ENCODE assay signal across 11 cellular contexts in genomic region chr19:15640294-15640903, GRCh38. TPM values are rescaled to one million over a fixed set of nuclear protein-coding genes. Genes with fewer than 3 reads are reported as not detected.
A peak's percentile ranks its signal among the peaks of the same experiment; 100 is the strongest.
DNase-seq lines count a peak whose midpoint lies in the region; ATAC-seq and TF ChIP-seq lines count a peak whose summit lies in the region.
"Had no signal": no experiment of that assay in that cellular context is flagged by ENCODE, and none has a peak within 500 bp of the region (broad histone marks: within the 10 kb centered on the region; RNA-seq: fewer than 3 reads in every experiment).

TSS of gene CYP4F3 (plus strand) at chr19:15640897. CDS start at chr19:15641416, 519 bp downstream.

- DNase-seq in NCI-H146 (lab: John Stamatoyannopoulos, UW) (peak; percentile 7), NCI-H146 treated with DMSO at 0.1 percent for 48 hours (lab: John Stamatoyannopoulos, UW; ENCODE audit: unreplicated experiment) (no peak), SHP77 treated with DMSO at 0.1 percent for 48 hours (lab: John Stamatoyannopoulos, UW) (peak; percentile 58), inferior parietal cortex (ENCODE audit: extremely low spot score) (peak; percentile 63), thyroid gland (peak; percentile 68 to 75), GOT3 (lab: John Stamatoyannopoulos, UW) (no peak)
- DNase-seq in activated CD4-positive, alpha-beta T cell treated with anti-CD3 and anti-CD28 coated beads, Interleukin-2, amount 50 U/mL, for 48 hours: no peak
- DNase-seq: activated CD8-positive, alpha-beta T cell treated with anti-CD3 and anti-CD28 coated beads for 36 hours; NCI-H2227 treated with DMSO at 0.1 percent for 48 hours had no signal

- no peak within 1 kb of the TSS for H3K4me3 Mint-ChIP-seq in stimulated activated memory B cell treated with anti-CD40 and anti-IgM and Interleukin-4, amounts not matched to agents 10 μg/mL and 1 μg/mL and 100 μg/mL, for 72 hours
- H3K4me3 Mint-ChIP-seq: activated CD8-positive, alpha-beta T cell treated with anti-CD3 and anti-CD28 coated beads for 36 hours; dendritic cell treated with granulocyte-macrophage colony-stimulating factor and Interleukin-4, amounts not matched to agents 40 ng/mL and 50 ng/mL, for 4 days had no signal

- H3K4me3 ChIP-seq in thyroid gland (replicated peaks in 1 of 3): no peak within 1 kb of the TSS

- H3K27ac ChIP-seq in thyroid gland: no peak within 1 kb of the TSS

- H3K4me1 ChIP-seq in thyroid gland: no peaks in the 10 kb centered on the region

- peaks cover 13% of the 10 kb centered on the region for H3K9me3 Mint-ChIP-seq in stimulated activated memory B cell treated with anti-CD40 and anti-IgM and Interleukin-4, amounts not matched to agents 10 μg/mL and 1 μg/mL and 100 μg/mL, for 72 hours
- H3K9me3 Mint-ChIP-seq: activated CD8-positive, alpha-beta T cell treated with anti-CD3 and anti-CD28 coated beads for 36 hours; dendritic cell treated with granulocyte-macrophage colony-stimulating factor and Interleukin-4, amounts not matched to agents 40 ng/mL and 50 ng/mL, for 4 days had no signal

- 45 to 59% methylated on average over 4 to 5 of the region's 6 CpGs for WGBS in thyroid gland, 2 donors

- no peaks in the 10 kb centered on the region for H3K27me3 ChIP-seq in thyroid gland

- H3K4me1 Mint-ChIP-seq in stimulated activated memory B cell treated with anti-CD40 and anti-IgM and Interleukin-4, amounts not matched to agents 10 μg/mL and 1 μg/mL and 100 μg/mL, for 72 hours: peaks cover 30% of the 10 kb centered on the region

- ATAC-seq in stimulated activated memory B cell treated with anti-CD40 and anti-IgM and Interleukin-4, amounts not matched to agents 10 μg/mL and 1 μg/mL and 100 μg/mL, for 72 hours: no peak
- ATAC-seq: activated CD8-positive, alpha-beta T cell treated with anti-CD3 and anti-CD28 coated beads for 36 hours had no signal

- H3K9me3 ChIP-seq in thyroid gland: no peaks in the 10 kb centered on the region

- intact Hi-C loops in thyroid gland (cut with DNase I): no loop called here

- peaks cover 26% of the 10 kb centered on the region for H3K27me3 Mint-ChIP-seq in stimulated activated memory B cell treated with anti-CD40 and anti-IgM and Interleukin-4, amounts not matched to agents 10 μg/mL and 1 μg/mL and 100 μg/mL, for 72 hours
- H3K27me3 Mint-ChIP-seq: dendritic cell treated with granulocyte-macrophage colony-stimulating factor and Interleukin-4, amounts not matched to agents 40 ng/mL and 50 ng/mL, for 4 days had no signal

- H3K36me3 ChIP-seq in thyroid gland: no peaks in the 10 kb centered on the region

- no peak for TF ChIP-seq CTCF in thyroid gland (IDR thresholded peaks at IDR 0.05)

- no peaks in the 10 kb centered on the region for H3K36me3 Mint-ChIP-seq in stimulated activated memory B cell treated with anti-CD40 and anti-IgM and Interleukin-4, amounts not matched to agents 10 μg/mL and 1 μg/mL and 100 μg/mL, for 72 hours

- no peak for TF ChIP-seq POLR2A in thyroid gland (IDR thresholded peaks at IDR 0.05)

- no peak within 1 kb of the TSS for H3K27ac Mint-ChIP-seq in stimulated activated memory B cell treated with anti-CD40 and anti-IgM and Interleukin-4, amounts not matched to agents 10 μg/mL and 1 μg/mL and 100 μg/mL, for 72 hours
- H3K27ac Mint-ChIP-seq: activated CD8-positive, alpha-beta T cell treated with anti-CD3 and anti-CD28 coated beads for 36 hours; dendritic cell treated with granulocyte-macrophage colony-stimulating factor and Interleukin-4, amounts not matched to agents 40 ng/mL and 50 ng/mL, for 4 days had no signal

RNA-seq across cellular contexts. Expression of gene CYP4F3, which starts in this region (rescaled TPM):
- under 1 TPM in 2 of 4 donors, not detected in 2; 0.33 to 0.59 TPM for total RNA-seq in thyroid gland

Comparison
In these comparisons a context has a peak if more than half of its experiments do, and no peak if none do; other contexts are left out.
1. DNase-seq: peak in NCI-H146 (single experiment), SHP77 treated with DMSO at 0.1 percent for 48 hours (single experiment) and inferior parietal cortex (single experiment); none in NCI-H146 treated with DMSO at 0.1 percent for 48 hours (single experiment), activated CD4-positive, alpha-beta T cell treated with anti-CD3 and anti-CD28 coated beads, Interleukin-2, amount 50 U/mL, for 48 hours (0 of 2) and GOT3 (single experiment).
2. Peak in DNase-seq in thyroid gland; RNA of the gene not detected or under 1 TPM.